In the genomic region with DNA sequence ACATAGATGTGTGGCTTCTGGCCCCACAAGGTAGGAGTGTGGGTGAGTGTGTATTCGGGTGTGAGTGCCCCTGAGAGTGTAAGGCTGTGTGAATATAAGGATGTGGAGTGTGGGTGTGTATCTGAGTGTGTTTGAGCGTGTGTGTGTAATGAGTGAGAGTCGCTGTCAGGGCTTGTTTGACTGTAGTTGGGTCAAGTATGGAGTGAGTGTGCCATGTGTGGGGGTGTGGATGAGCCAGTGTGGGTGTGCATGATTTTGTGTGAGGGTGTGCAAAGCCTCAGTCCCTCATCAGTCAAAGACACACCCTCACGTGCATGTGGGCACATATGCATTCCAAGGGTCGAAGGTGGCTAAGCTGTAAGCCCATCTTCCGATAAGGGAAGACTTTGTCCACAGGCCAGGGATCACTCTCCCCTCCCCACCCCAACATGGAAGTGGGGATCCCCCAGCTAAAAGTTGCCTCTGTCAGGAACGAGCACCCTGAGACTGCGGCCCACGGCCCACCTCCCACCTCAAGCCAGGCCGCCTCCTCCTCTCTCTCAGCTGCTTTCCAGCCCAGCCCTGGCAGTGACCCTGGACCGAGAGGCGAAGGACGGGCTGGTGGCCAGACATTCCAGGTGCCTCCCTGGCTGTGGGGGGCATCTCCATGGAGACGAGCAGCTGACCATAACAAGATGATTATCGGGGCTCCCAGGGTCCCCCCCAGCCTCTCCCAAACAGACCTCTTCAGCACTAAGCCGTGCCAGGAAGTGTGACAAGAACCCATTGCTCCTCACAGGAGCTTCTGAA, we compare ENCODE assay signal across 23 cellular contexts. TPM values are rescaled to one million over a fixed set of nuclear protein-coding genes. Genes with fewer than 3 reads are reported as not detected.
"Had no signal": no experiment of that assay in that cellular context is flagged by ENCODE, and none has a peak within 500 bp of the region (broad histone marks: within the 10 kb centered on the region; RNA-seq: fewer than 3 reads in every experiment).

No MANE protein-coding gene starts in this region.

- H3K9me3 Mint-ChIP-seq: activated CD4-positive, alpha-beta memory T cell treated with anti-CD3 and anti-CD28 coated beads for 36 hours; activated naive CD4-positive, alpha-beta T cell treated with anti-CD3 and anti-CD28 coated beads for 36 hours; activated T-cell treated with anti-CD3 and anti-CD28 coated beads, Interleukin-2, amount 50 U/mL, for 72 hours; naive thymus-derived CD8-positive, alpha-beta T cell; stimulated activated memory B cell treated with anti-CD40 and anti-IgM and Interleukin-4, amounts not matched to agents 10 μg/mL and 1 μg/mL and 100 μg/mL, for 72 hours; WTC11 had no signal

- H3K9me3 ChIP-seq: body of pancreas, gastroesophageal sphincter, heart left ventricle, lower lobe of right lung, prostate gland, stomach, suprapubic skin, transverse colon, uterus had no signal

- H3K27me3 ChIP-seq: body of pancreas, cardiac muscle cell, stomach, suprapubic skin, transverse colon, uterus had no signal

- H3K36me3 Mint-ChIP-seq: activated CD4-positive, alpha-beta memory T cell treated with anti-CD3 and anti-CD28 coated beads for 36 hours; naive thymus-derived CD8-positive, alpha-beta T cell; stimulated activated memory B cell treated with anti-CD40 and anti-IgM and Interleukin-4, amounts not matched to agents 10 μg/mL and 1 μg/mL and 100 μg/mL, for 72 hours; WTC11 had no signal

- H3K4me3 Mint-ChIP-seq: activated CD4-positive, alpha-beta memory T cell treated with anti-CD3 and anti-CD28 coated beads for 36 hours; activated naive CD4-positive, alpha-beta T cell treated with anti-CD3 and anti-CD28 coated beads for 36 hours; activated T-cell treated with anti-CD3 and anti-CD28 coated beads, Interleukin-2, amount 50 U/mL, for 72 hours; stimulated activated memory B cell treated with anti-CD40 and anti-IgM and Interleukin-4, amounts not matched to agents 10 μg/mL and 1 μg/mL and 100 μg/mL, for 72 hours; WTC11 had no signal

- H3K27ac Mint-ChIP-seq: activated CD4-positive, alpha-beta memory T cell treated with anti-CD3 and anti-CD28 coated beads for 36 hours; activated naive CD4-positive, alpha-beta T cell treated with anti-CD3 and anti-CD28 coated beads for 36 hours; activated T-cell treated with anti-CD3 and anti-CD28 coated beads, Interleukin-2, amount 50 U/mL, for 72 hours; stimulated activated memory B cell treated with anti-CD40 and anti-IgM and Interleukin-4, amounts not matched to agents 10 μg/mL and 1 μg/mL and 100 μg/mL, for 72 hours; WTC11 had no signal

- H3K4me1 Mint-ChIP-seq: stimulated activated memory B cell treated with anti-CD40 and anti-IgM and Interleukin-4, amounts not matched to agents 10 μg/mL and 1 μg/mL and 100 μg/mL, for 72 hours had no signal

- H3K36me3 ChIP-seq: cardiac muscle cell, gastroesophageal sphincter, heart left ventricle, lower lobe of right lung, prostate gland, stomach, suprapubic skin, transverse colon, uterus had no signal

- H3K4me3 ChIP-seq: body of pancreas, cardiac muscle cell, gastroesophageal sphincter, heart left ventricle, lower lobe of right lung, prostate gland, stomach, suprapubic skin, transverse colon, uterus had no signal

- ATAC-seq: activated T-cell treated with anti-CD3 and anti-CD28 coated beads, Interleukin-2, amount 50 U/mL, for 72 hours; body of pancreas; gastroesophageal sphincter; heart left ventricle; left colon; lower lobe of right lung; naive thymus-derived CD8-positive, alpha-beta T cell; stimulated activated memory B cell treated with anti-CD40 and anti-IgM and Interleukin-4, amounts not matched to agents 10 μg/mL and 1 μg/mL and 100 μg/mL, for 72 hours; WTC11 had no signal

- H3K27me3 Mint-ChIP-seq: activated CD4-positive, alpha-beta memory T cell treated with anti-CD3 and anti-CD28 coated beads for 36 hours had no signal

- DNase-seq: activated CD4-positive, alpha-beta memory T cell treated with anti-CD3 and anti-CD28 coated beads for 36 hours; activated effector memory CD4-positive, alpha-beta T cell treated with Interleukin-2 at 50 U/mL for 16 hours; activated naive CD4-positive, alpha-beta T cell treated with anti-CD3 and anti-CD28 coated beads for 36 hours; activated T-cell treated with anti-CD3 and anti-CD28 coated beads, Interleukin-2, amount 50 U/mL, for 72 hours; body of pancreas; cortex of kidney; heart left ventricle; islet precursor cell; left colon; lower lobe of right lung; stimulated activated CD4-positive, alpha-beta T cell treated with anti-CD3 and anti-CD28 coated beads, Interleukin-1b, Interleukin-23, amount 100 ng/mL, for 48 hours; stomach; transverse colon; uterus had no signal

- H3K27ac ChIP-seq: body of pancreas, cardiac muscle cell, epithelial cell of prostate, gastroesophageal sphincter, heart left ventricle, lower lobe of right lung, prostate gland, stomach, suprapubic skin, transverse colon, uterus had no signal

- H3K4me1 ChIP-seq: gastroesophageal sphincter, uterus had no signal

RNA-seq across cellular contexts. Expression of a gene that starts 32.1 kb away (rescaled TPM):
- total RNA-seq: activated naive CD4-positive, alpha-beta T cell treated with anti-CD3 and anti-CD28 coated beads for 36 hours; activated T-cell treated with anti-CD3 and anti-CD28 coated beads, Interleukin-2, amount 50 U/mL, for 72 hours; osteocyte had no signal
